1 cellular context compared by ENCODE assay signal in genomic region chr11:495537-495931, GRCh38.
TF ChIP-seq lines count a peak whose summit lies in the region.

No MANE protein-coding gene starts in this region.

TF ChIP-seq in endothelial cell of umbilical vein, 7 proteins besides CTCF, POLR2A, EP300 and RAD21:
- no peak for TF ChIP-seq MYC (IDR thresholded peaks at IDR 0.05; ENCODE audit: low read depth, low read length)
- TF ChIP-seq FOS (IDR thresholded peaks at IDR 0.05; ENCODE audit: borderline replicate concordance, insufficient read depth, low read length) = no peak
- TF ChIP-seq GATA2 (IDR thresholded peaks at IDR 0.05; ENCODE audit: insufficient read depth, insufficient read length, low read depth, low read length) = no peak
- TF ChIP-seq EZH2 (IDR thresholded peaks at IDR 0.05; ENCODE audit: borderline replicate concordance, low read depth, low read length, severe bottlenecking) = no peak
- no peak for TF ChIP-seq MAX (IDR thresholded peaks at IDR 0.05; ENCODE audit: insufficient read depth, insufficient read length)
- TF ChIP-seq JUN (IDR thresholded peaks at IDR 0.05; ENCODE audit: borderline replicate concordance, insufficient read depth, insufficient read length, low read depth) = no peak
- no peak for TF ChIP-seq POLR2AphosphoS5 (IDR thresholded peaks at IDR 0.05; ENCODE audit: insufficient read depth, low read depth, low read length)
TF ChIP-seq in endothelial cell of umbilical vein: peak in this region for 0.
